ENCODE assay signal across 10 cellular contexts in genomic region chr9:129319076-129319937, GRCh38.
DNase-seq lines count a peak whose midpoint lies in the region; ATAC-seq, FAIRE-seq and TF ChIP-seq lines count a peak whose summit lies in the region.
"Had no signal": no experiment of that assay in that cellular context is flagged by ENCODE, and none has a peak within 500 bp of the region (broad histone marks: within the 10 kb centered on the region; RNA-seq: fewer than 3 reads in every experiment).

No MANE protein-coding gene starts in this region.

- H3K36me3 Mint-ChIP-seq in activated CD4-positive, alpha-beta memory T cell treated with anti-CD3 and anti-CD28 coated beads for 36 hours = no peaks in the 10 kb centered on the region

- H3K9me3 Mint-ChIP-seq in activated CD4-positive, alpha-beta memory T cell treated with anti-CD3 and anti-CD28 coated beads for 36 hours = no peaks in the 10 kb centered on the region
- H3K9me3 Mint-ChIP-seq: activated naive CD4-positive, alpha-beta T cell treated with anti-CD3 and anti-CD28 coated beads for 36 hours had no signal

- no peak for ATAC-seq in HepG2
- ATAC-seq in HG03439 (IDR thresholded peaks at IDR 0.05; ENCODE audit: unreplicated experiment) = no peak

- H4K20me1 ChIP-seq in HepG2 (ENCODE audit: insufficient read depth, low read length) = no peaks in the 10 kb centered on the region

- no peaks in the 10 kb centered on the region for H3K79me2 ChIP-seq in HepG2 (ENCODE audit: insufficient read depth, low read length)

- H3K27ac ChIP-seq in HepG2 (ENCODE audit: extremely low read length, insufficient read depth, low read length) (no peak overlapping the region), skin epidermis (peak overlapping the region in 13 of 21 experiments; percentile 69 to 90 (median 83))

- no peak for FAIRE-seq in HepG2 (lab: Jason Lieb, UNC)
- FAIRE-seq: D721Med had no signal

- POLR2A ChIA-PET in activated CD4-positive, alpha-beta memory T cell treated with anti-CD3 and anti-CD28 coated beads for 36 hours (lab: Charles Lee) = interaction anchor here (1.0 kb wide), 1 partner anchor 208 kb away, joined by 3 read pairs; no protein-coding TSS in a partner anchor
- POLR2A ChIA-PET in HepG2 (lab: Yijun Ruan, JAX) = interaction anchor here (7.5 kb wide), 1 partner anchor 14 kb away, joined by 59 read pairs; no protein-coding TSS in a partner anchor

- no peak overlapping the region for H3K9ac ChIP-seq in HepG2 (ENCODE audit: insufficient read depth, low read depth, low read length)

- DNase-seq in GM13976 (ENCODE audit: low spot score) (peak; percentile 11), HepG2 (ENCODE audit: low spot score) (no peak), erythroblast (lab: John Stamatoyannopoulos, UW) (no peak), cerebellar nuclear complex (lab: John Stamatoyannopoulos, UW) (no peak)
- peak; percentile 6 for DNase-seq in activated CD4-positive, alpha-beta memory T cell treated with anti-CD3 and anti-CD28 coated beads for 36 hours
- no peak for DNase-seq in stimulated activated naive CD4-positive, alpha-beta T cell (lab: John Stamatoyannopoulos, UW)
- DNase-seq: activated naive CD4-positive, alpha-beta T cell treated with anti-CD3 and anti-CD28 coated beads for 36 hours had no signal

- no peaks in the 10 kb centered on the region for H3K27me3 Mint-ChIP-seq in activated CD4-positive, alpha-beta memory T cell treated with anti-CD3 and anti-CD28 coated beads for 36 hours

- TF ChIP-seq POLR2A in HepG2 (IDR thresholded peaks at IDR 0.05; ENCODE audit: insufficient read depth in 1 of 2, low read depth in 2 of 2, low read length in 2 of 2) = no peak
- no peak for TF ChIP-seq POLR2A in erythroblast (IDR thresholded peaks at IDR 0.05; ENCODE audit: low read length)

- peak overlapping the region; percentile 67 for H3K4me2 ChIP-seq in HepG2 (ENCODE audit: low read depth, low read length)

- intact Hi-C loops in activated CD4-positive, alpha-beta memory T cell treated with anti-CD3 and anti-CD28 coated beads for 36 hours (cut with micrococcal nuclease) = no loop called here
- intact Hi-C loops in HepG2 (cut with micrococcal nuclease; ENCODE audit: unreplicated experiment) = no loop called here

- peaks cover 12% of the 10 kb centered on the region for H3K4me1 Mint-ChIP-seq in activated CD4-positive, alpha-beta memory T cell treated with anti-CD3 and anti-CD28 coated beads for 36 hours (ENCODE audit: low read depth)

- no peak overlapping the region for H3K27ac Mint-ChIP-seq in activated CD4-positive, alpha-beta memory T cell treated with anti-CD3 and anti-CD28 coated beads for 36 hours
- H3K27ac Mint-ChIP-seq: activated naive CD4-positive, alpha-beta T cell treated with anti-CD3 and anti-CD28 coated beads for 36 hours had no signal

- in situ Hi-C loops in GM13976 (cut with MboI; ENCODE audit: low sequenced_read_pairs, unreplicated experiment) = no loop called here
- in situ Hi-C loops in HepG2 (cut with HindIII; ENCODE audit: extremely low pct_ligation_motif_present, low pct_unique_long_range_greater_than_20kb) = no loop called here

- BruUV-seq in HepG2 (replicated peaks; lab: Mats Ljungman, UMichigan) = no TSS peak

- WGBS in HepG2 (ENCODE audit: low lambda C conversion rate) = 90% methylated on average over 17 of the region's 30 CpGs

- H2AFZ ChIP-seq in HepG2 (ENCODE audit: low read length) = no peak overlapping the region

- H3K27me3 ChIP-seq in HepG2 (ENCODE audit: control insufficient read depth in 1 of 2, insufficient read depth in 2 of 2, low read length in 2 of 2) = no peaks in the 10 kb centered on the region; a peak in 1 of 5 replicates

- TF ChIP-seq CTCF in GM13976 (IDR thresholded peaks at IDR 0.05; ENCODE audit: borderline replicate concordance, control extremely low read depth, extremely low read depth, insufficient read depth, missing control alignments) (no peak), HepG2 (CRISPR knock-in tag; IDR thresholded peaks at IDR 0.05) (no peak)

- no peak overlapping the region for H3K4me3 Mint-ChIP-seq in activated CD4-positive, alpha-beta memory T cell treated with anti-CD3 and anti-CD28 coated beads for 36 hours
- H3K4me3 Mint-ChIP-seq: activated naive CD4-positive, alpha-beta T cell treated with anti-CD3 and anti-CD28 coated beads for 36 hours had no signal

- TF ChIP-seq RAD21 in HepG2 (CRISPR knock-in tag; IDR thresholded peaks at IDR 0.05) = no peak

- TF ChIP-seq EP300 in HepG2 (IDR thresholded peaks at IDR 0.05; ENCODE audit: low read depth in 2 of 2, low read length in 2 of 2) = no peak
- TF ChIP-seq EP300 in HepG2 (CRISPR knock-in tag; IDR thresholded peaks at IDR 0.05; ENCODE audit: borderline replicate concordance) = no peak

- CTCF ChIA-PET in activated CD4-positive, alpha-beta memory T cell treated with anti-CD3 and anti-CD28 coated beads for 36 hours (lab: Charles Lee) = interaction anchor here (2.7 kb wide), 1 partner anchor 188 kb away, joined by 13 read pairs; no protein-coding TSS in a partner anchor
- CTCF ChIA-PET in HepG2 (lab: Yijun Ruan, JAX; ENCODE audit: low intra/inter-chr PET ratio, low total read pairs) = no interaction called here

- H3K9me3 ChIP-seq in HepG2 (ENCODE audit: low read length) = no peaks in the 10 kb centered on the region

- no peak overlapping the region for H3K4me3 ChIP-seq in HepG2 (replicated peaks in 1 of 3; ENCODE audit: insufficient read depth in 1 of 3, low read depth in 2 of 3, low read length in 3 of 3)
- no peak overlapping the region for H3K4me3 ChIP-seq in skin epidermis

- H3K4me1 ChIP-seq in HepG2 (ENCODE audit: insufficient read depth, low read length) = peaks cover 99% of the 10 kb centered on the region

- no peaks in the 10 kb centered on the region for H3K36me3 ChIP-seq in HepG2 (replicated peaks in 1 of 2; ENCODE audit: control insufficient read depth in 1 of 2, insufficient read depth in 2 of 2, low read length in 2 of 2)

TF ChIP-seq in HepG2, 621 proteins besides CTCF, POLR2A, EP300 and RAD21 (continues in another document):
- TF ChIP-seq MED13 (CRISPR knock-in tag; IDR thresholded peaks at IDR 0.05) (no peak), HNF4A (CRISPR knock-in tag; IDR thresholded peaks at IDR 0.05) (no peak), SNAI1 (CRISPR knock-in tag; IDR thresholded peaks at IDR 0.05; ENCODE audit: borderline replicate concordance) (no peak), ZHX2 (IDR thresholded peaks at IDR 0.05; ENCODE audit: low read depth) (no peak), ZHX2 (CRISPR knock-in tag; IDR thresholded peaks at IDR 0.05; ENCODE audit: borderline replicate concordance) (no peak), WIZ (CRISPR knock-in tag; IDR thresholded peaks at IDR 0.05) (no peak), E2F2 (CRISPR knock-in tag; IDR thresholded peaks at IDR 0.05; ENCODE audit: borderline replicate concordance) (no peak), ATM (IDR thresholded peaks at IDR 0.05; ENCODE audit: borderline replicate concordance) (no peak), ZNF703 (CRISPR knock-in tag; IDR thresholded peaks at IDR 0.05; ENCODE audit: borderline replicate concordance) (no peak), ZNF335 (CRISPR knock-in tag; IDR thresholded peaks at IDR 0.05) (no peak), ZNF296 (CRISPR knock-in tag; conservative IDR thresholded peaks at IDR 0.05) (no peak), YEATS2 (CRISPR knock-in tag; IDR thresholded peaks at IDR 0.05; ENCODE audit: borderline replicate concordance) (no peak), PAF1 (CRISPR knock-in tag; IDR thresholded peaks at IDR 0.05) (no peak)

Comparison
In these comparisons a context has a peak if more than half of its experiments do, and no peak if none do; other contexts are left out.
1. DNase-seq: peak in GM13976 (single experiment) and activated CD4-positive, alpha-beta memory T cell treated with anti-CD3 and anti-CD28 coated beads for 36 hours (single experiment); none in HepG2 (single experiment), stimulated activated naive CD4-positive, alpha-beta T cell (0 of 6), erythroblast (0 of 2) and cerebellar nuclear complex (0 of 2).